27 cellular contexts compared by ENCODE assay signal in the genomic region with DNA sequence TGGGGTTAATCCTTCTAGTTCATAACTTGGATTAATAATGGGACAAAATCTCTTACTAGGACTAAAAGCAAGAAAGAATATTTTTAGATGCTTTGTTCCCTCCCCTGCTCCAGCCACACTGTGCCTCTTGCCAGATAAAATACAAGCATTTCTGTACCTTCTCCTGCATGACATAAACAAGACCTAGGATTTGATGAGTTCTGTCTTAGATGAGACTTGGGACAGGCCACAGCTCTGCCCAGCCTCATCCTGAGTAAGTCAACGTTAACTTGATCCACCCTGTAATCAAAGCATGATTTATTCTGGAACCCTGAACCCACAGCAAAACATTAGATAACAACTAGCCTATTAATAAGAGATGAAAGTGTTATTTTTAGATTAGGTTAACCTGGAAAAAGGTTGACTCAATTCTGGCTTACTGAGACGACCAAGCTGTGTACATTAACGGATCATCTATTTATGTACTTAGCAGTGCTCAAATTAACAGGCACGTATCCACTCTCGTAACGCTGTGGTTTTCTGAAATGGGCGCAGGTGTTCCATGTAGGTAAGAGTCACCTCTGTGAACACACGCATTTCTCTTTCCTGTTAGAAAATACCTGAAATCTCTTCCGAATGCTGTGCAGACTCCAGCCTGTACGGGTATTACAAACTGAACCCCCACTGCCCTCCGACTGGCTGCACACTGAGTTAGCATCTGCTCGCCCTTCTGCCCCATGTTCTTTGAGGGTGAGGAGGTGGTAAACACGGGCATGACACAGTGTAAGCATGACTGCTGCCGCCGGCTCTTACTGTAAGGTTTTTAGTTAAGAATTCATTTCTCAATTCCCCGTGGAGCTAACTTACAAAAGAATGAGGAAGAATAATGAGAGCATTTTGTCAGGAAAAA.
DNase-seq lines count a peak whose midpoint lies in the region; ATAC-seq and TF ChIP-seq lines count a peak whose summit lies in the region.
"Had no signal": no experiment of that assay in that cellular context is flagged by ENCODE, and none has a peak within 500 bp of the region (broad histone marks: within the 10 kb centered on the region; RNA-seq: fewer than 3 reads in every experiment).

No MANE protein-coding gene starts in this region.

- peaks cover 8% of the 10 kb centered on the region; the same call in 1 of the 2 replicates for H3K4me1 ChIP-seq in MM.1S (ENCODE audit: low read length)
- no peaks in the 10 kb centered on the region for H3K4me1 ChIP-seq in PC-3 (ENCODE audit: insufficient read depth, low read length)
- no peaks in the 10 kb centered on the region for H3K4me1 ChIP-seq in hepatocyte (ENCODE audit: insufficient read depth)
- H3K4me1 ChIP-seq: colonic mucosa had no signal

- 78% methylated on average over 16 of the region's 16 CpGs for WGBS in hepatocyte (ENCODE audit: low lambda C conversion rate, missing lambda C conversion rate)

- ATAC-seq in PC-3, result no peak
- ATAC-seq: Panc1 had no signal

- H3K27ac ChIP-seq in MM.1S (ENCODE audit: low read length), result peak overlapping the region; percentile 82
- H3K27ac ChIP-seq in PC-3 (ENCODE audit: low read length), result no peak overlapping the region
- H3K27ac ChIP-seq in hepatocyte, result no peak overlapping the region
- H3K27ac ChIP-seq: colonic mucosa, ovary, tibial artery, vagina, VCaP had no signal

- H3K9ac ChIP-seq in MM.1S (ENCODE audit: low read length) (peak overlapping the region; percentile 43; the same call in 1 of the 2 replicates), PC-3 (ENCODE audit: low read length) (no peak overlapping the region)

- H4K20me1 ChIP-seq in MM.1S (ENCODE audit: insufficient read depth, low read length), result no peaks in the 10 kb centered on the region
- H4K20me1 ChIP-seq in PC-3 (ENCODE audit: low read length), result no peaks in the 10 kb centered on the region
- no peaks in the 10 kb centered on the region for H4K20me1 ChIP-seq in hepatocyte (ENCODE audit: insufficient read depth, poor library complexity, severe bottlenecking)

- peak; percentile 33 for DNase-seq in NCI-H2171 treated with DMSO at 0.1 percent for 48 hours (lab: John Stamatoyannopoulos, UW)
- DNase-seq in NCI-H2171 (lab: John Stamatoyannopoulos, UW), result no peak
- DNase-seq in MM.1S, result peak; percentile 83
- peak; percentile 14 for DNase-seq in PC-3
- peak; percentile 36 for DNase-seq in kidney tubule cell (ENCODE audit: low spot score)
- DNase-seq in germinal center (ENCODE audit: low spot score), result no peak
- DNase-seq in A172 (ENCODE audit: low spot score), result no peak
- no peak for DNase-seq in hepatocyte (ENCODE audit: low spot score)
- DNase-seq: activated CD4-positive, alpha-beta T cell treated with anti-CD3 and anti-CD28 coated beads for 48 hours; AML-193; CD4-positive, CD25-positive, alpha-beta regulatory T cell; colonic mucosa; effector CD4-positive, alpha-beta T cell; H9; immature natural killer cell; IMR-90; mammary epithelial cell; NCI-H187 treated with DMSO at 0.1 percent for 48 hours; ovary; SHP77 treated with DMSO at 0.1 percent for 48 hours; stimulated activated CD4-positive, alpha-beta T cell treated with anti-CD3 and anti-CD28 coated beads, Interleukin-15, amount 100 ng/mL, for 24 hours; stimulated activated CD4-positive, alpha-beta T cell treated with anti-CD3 and anti-CD28 coated beads, Interleukin-4, amount 100 ng/mL, for 4 hours; T1000; tibial artery had no signal

- H2AFZ ChIP-seq in MM.1S (ENCODE audit: low read length) (no peak overlapping the region), PC-3 (ENCODE audit: low read length) (no peak overlapping the region), hepatocyte (no peak overlapping the region)

- intact Hi-C loops in PC-3 (cut with micrococcal nuclease), result no loop called here

- H3K4me3 ChIP-seq in MM.1S (ENCODE audit: low read length), result peak overlapping the region; percentile 24
- no peak overlapping the region for H3K4me3 ChIP-seq in PC-3 (ENCODE audit: low read length)
- H3K4me3 ChIP-seq in hepatocyte, result no peak overlapping the region
- H3K4me3 ChIP-seq: colonic mucosa, ovary, tibial artery, vagina had no signal

- H3K36me3 ChIP-seq in MM.1S (replicated peaks; ENCODE audit: insufficient read depth, low read length), result no peaks in the 10 kb centered on the region
- H3K36me3 ChIP-seq in PC-3 (ENCODE audit: low read depth, low read length), result no peaks in the 10 kb centered on the region
- H3K36me3 ChIP-seq in hepatocyte (replicated peaks; ENCODE audit: insufficient read depth, low read depth), result no peaks in the 10 kb centered on the region
- H3K36me3 ChIP-seq: colonic mucosa, ovary, tibial artery, vagina had no signal

- no peaks in the 10 kb centered on the region for H3K9me2 ChIP-seq in MM.1S (replicated peaks; ENCODE audit: insufficient read depth, low read length)
- no peaks in the 10 kb centered on the region for H3K9me2 ChIP-seq in PC-3 (replicated peaks; ENCODE audit: low read length)
- no peaks in the 10 kb centered on the region for H3K9me2 ChIP-seq in hepatocyte (replicated peaks; ENCODE audit: insufficient read depth)

- BruUV-seq in PC-3 (replicated peaks; lab: Mats Ljungman, UMichigan), result no TSS peak

- H3K4me2 ChIP-seq in MM.1S (ENCODE audit: low read depth, low read length), result peak overlapping the region; percentile 35; the same call in 1 of the 2 replicates
- 0 out of 2 replicates have a peak overlapping the region, but pooled peaks have one; percentile 9 for H3K4me2 ChIP-seq in PC-3 (ENCODE audit: low read length)
- no peak overlapping the region for H3K4me2 ChIP-seq in hepatocyte

- POLR2A ChIA-PET in PC-3 (lab: Charles Lee; ENCODE audit: unreplicated experiment), result no interaction called here

- H3K79me2 ChIP-seq in MM.1S (ENCODE audit: low read length) (no peaks in the 10 kb centered on the region), PC-3 (ENCODE audit: low read length) (no peaks in the 10 kb centered on the region), hepatocyte (no peaks in the 10 kb centered on the region)

- H3K27me3 ChIP-seq in MM.1S (replicated peaks; ENCODE audit: insufficient read depth, low read length) (no peaks in the 10 kb centered on the region), PC-3 (ENCODE audit: low read length) (peaks cover 92% of the 10 kb centered on the region), hepatocyte (no peaks in the 10 kb centered on the region)
- H3K27me3 ChIP-seq: colonic mucosa, ovary, vagina had no signal

- CTCF ChIA-PET in PC-3 (lab: Charles Lee), result no interaction called here

- H3K9me3 ChIP-seq in MM.1S (replicated peaks; ENCODE audit: insufficient read depth, low read length) (no peaks in the 10 kb centered on the region), PC-3 (ENCODE audit: low read length) (no peaks in the 10 kb centered on the region), hepatocyte (ENCODE audit: low read depth) (no peaks in the 10 kb centered on the region)
- H3K9me3 ChIP-seq: colonic mucosa, ovary, tibial artery, vagina had no signal

- H3F3A ChIP-seq in MM.1S (ENCODE audit: insufficient read depth, low read length), result no peaks in the 10 kb centered on the region
- no peaks in the 10 kb centered on the region for H3F3A ChIP-seq in PC-3 (ENCODE audit: low read length, unreplicated experiment)

- no peak for TF ChIP-seq CTCF in MM.1S (IDR thresholded peaks at IDR 0.05; ENCODE audit: low read length)
- TF ChIP-seq CTCF in PC-3 (conservative IDR thresholded peaks at IDR 0.05; ENCODE audit: low read depth, low read length), result no peak
- no peak for TF ChIP-seq CTCF in hepatocyte (IDR thresholded peaks at IDR 0.05; ENCODE audit: poor library complexity)

Comparison
In these comparisons a context has a peak if more than half of its experiments do, and no peak if none do; other contexts are left out.
1. DNase-seq: peak in NCI-H2171 treated with DMSO at 0.1 percent for 48 hours (single experiment), MM.1S (single experiment), PC-3 (single experiment) and kidney tubule cell (single experiment); none in NCI-H2171 (single experiment), germinal center (single experiment), A172 (single experiment) and hepatocyte (single experiment).